Comparison of ENCODE assay signal across 1 cellular context in genomic region chr7:128477336-128477690, GRCh38.
TF ChIP-seq lines count a peak whose summit lies in the region.

No MANE protein-coding gene starts in this region.

TF ChIP-seq in GM12878, 131 proteins besides CTCF, POLR2A, EP300 and RAD21:
- TF ChIP-seq BHLHE40 (IDR thresholded peaks at IDR 0.05; ENCODE audit: borderline replicate concordance in 1 of 2, low read depth in 2 of 2, low read length in 1 of 2) = peak in 1 of 2 experiments; percentile 16; a peak in 1 of 4 replicates
